Comparison of ENCODE assay signal across 17 cellular contexts in genomic region chr3:122646146-122646988, GRCh38. TPM values are rescaled to one million over a fixed set of nuclear protein-coding genes. Genes with fewer than 3 reads are reported as not detected.
A peak's percentile ranks its signal among the peaks of the same experiment; 100 is the strongest.
DNase-seq lines count a peak whose midpoint lies in the region; ATAC-seq and TF ChIP-seq lines count a peak whose summit lies in the region.
"Had no signal": no experiment of that assay in that cellular context is flagged by ENCODE, and none has a peak within 500 bp of the region (broad histone marks: within the 10 kb centered on the region; RNA-seq: fewer than 3 reads in every experiment).

No MANE protein-coding gene starts in this region.

- H3K4me1 ChIP-seq in Karpas-422 (ENCODE audit: low read length): peaks cover 10% of the 10 kb centered on the region

- no peaks in the 10 kb centered on the region for H3K79me2 ChIP-seq in Karpas-422 (ENCODE audit: low read length)

- no peaks in the 10 kb centered on the region for H3K27me3 ChIP-seq in Karpas-422 (ENCODE audit: low read length)
- H3K27me3 ChIP-seq: stomach had no signal

- H3K36me3 Mint-ChIP-seq in memory B cell: peaks cover 2% of the 10 kb centered on the region
- H3K36me3 Mint-ChIP-seq: CD8-positive, alpha-beta T cell had no signal

- TF ChIP-seq POLR2A in erythroblast (IDR thresholded peaks at IDR 0.05; ENCODE audit: low read length): no peak

- peak; percentile 72 for ATAC-seq in GM19438 (IDR thresholded peaks at IDR 0.05; ENCODE audit: low read depth, unreplicated experiment)
- peak; percentile 35 for ATAC-seq in memory B cell (ENCODE audit: low read depth)
- ATAC-seq: CD8-positive, alpha-beta T cell; PC-3 had no signal

- no peaks in the 10 kb centered on the region for H3K9me3 Mint-ChIP-seq in memory B cell
- H3K9me3 Mint-ChIP-seq: activated T-helper 2 cell treated with anti-CD3 and anti-CD28 coated beads, Interferon-gamma antibody, Interleukin-2, Interleukin-4, amounts not matched to agents 10 μg/mL and 5 μg/mL and 100 μg/mL, durations not matched to agents 14 hours and 24 hours and 36 hours; CD8-positive, alpha-beta T cell had no signal

- no peaks in the 10 kb centered on the region for H4K20me1 ChIP-seq in Karpas-422 (ENCODE audit: insufficient read depth, low read depth, low read length)

- H3K9ac ChIP-seq in Karpas-422 (ENCODE audit: low read length): peak overlapping the region; percentile 41

- no peak overlapping the region for H3K27ac ChIP-seq in Karpas-422 (ENCODE audit: low read length)

- peaks cover 15% of the 10 kb centered on the region for H3K4me1 Mint-ChIP-seq in memory B cell

- peak overlapping the region; percentile 54 for H3K4me2 ChIP-seq in Karpas-422 (ENCODE audit: low read depth, low read length, poor library complexity, severe bottlenecking)

- H3K4me3 ChIP-seq in GM08714 (ENCODE audit: low read length): peak overlapping the region; percentile 39; the same call in 1 of the 2 replicates
- H3K4me3 ChIP-seq in Karpas-422 (ENCODE audit: low read length): peak overlapping the region; percentile 16; the same call in 1 of the 2 replicates
- H3K4me3 ChIP-seq: stomach had no signal

- H3K27ac Mint-ChIP-seq in memory B cell: no peak overlapping the region
- H3K27ac Mint-ChIP-seq: activated T-helper 2 cell treated with anti-CD3 and anti-CD28 coated beads, Interferon-gamma antibody, Interleukin-2, Interleukin-4, amounts not matched to agents 10 μg/mL and 5 μg/mL and 100 μg/mL, durations not matched to agents 14 hours and 24 hours and 36 hours; CD8-positive, alpha-beta T cell had no signal

- no peaks in the 10 kb centered on the region for H3K27me3 Mint-ChIP-seq in memory B cell

- H3K9me2 ChIP-seq in Karpas-422 (replicated peaks; ENCODE audit: insufficient read depth, low read length): no peaks in the 10 kb centered on the region

- no peak overlapping the region for H3K4me3 Mint-ChIP-seq in memory B cell
- H3K4me3 Mint-ChIP-seq: CD8-positive, alpha-beta T cell had no signal

- H3K36me3 ChIP-seq in Karpas-422 (ENCODE audit: insufficient read depth, low read length): no peaks in the 10 kb centered on the region
- H3K36me3 ChIP-seq: stomach had no signal

- no peaks in the 10 kb centered on the region for H3K9me3 ChIP-seq in Karpas-422 (ENCODE audit: low read length)
- H3K9me3 ChIP-seq: stomach had no signal

- H2AFZ ChIP-seq in Karpas-422 (ENCODE audit: low read length): peak overlapping the region; percentile 81

- DNase-seq in Karpas-422 (no peak), memory B cell (ENCODE audit: low spot score in 2 of 2) (no peak), erythroblast (lab: John Stamatoyannopoulos, UW) (no peak), DMS79 treated with DMSO at 0.1 percent for 48 hours (lab: John Stamatoyannopoulos, UW) (no peak), glomerular visceral epithelial cell (ENCODE audit: extremely low spot score) (no peak)
- DNase-seq in stimulated activated CD4-positive, alpha-beta T cell treated with anti-CD3 and anti-CD28 coated beads, Interleukin-2, amount 100 ng/mL, for 48 hours: no peak
- DNase-seq: activated CD4-positive, alpha-beta T cell treated with anti-CD3 and anti-CD28 coated beads for 48 hours; CD8-positive, alpha-beta T cell; mammary epithelial cell; NCI-H2171 treated with DMSO at 0.1 percent for 48 hours; PC-3; posterior cingulate gyrus; stimulated activated CD4-positive, alpha-beta T cell treated with anti-CD3 and anti-CD28 coated beads, Interleukin-2, amount 100 ng/mL, for 24 hours; stomach had no signal

RNA-seq across cellular contexts. Expression of gene PARP14, which starts 34.3 kb away (rescaled TPM):
- 15.4 and 18.7 TPM in 2 replicates for total RNA-seq in Karpas-422 (2014; rRNA removed; shearing (Covaris generic); ENCODE audit: low replicate concordance)
